ENCODE assay signal across 11 cellular contexts in genomic region chr20:5621305-5621704, GRCh38. TPM values are rescaled to one million over a fixed set of nuclear protein-coding genes. Genes with fewer than 3 reads are reported as not detected.
DNase-seq lines count a peak whose midpoint lies in the region; ATAC-seq, FAIRE-seq and TF ChIP-seq lines count a peak whose summit lies in the region.
"Had no signal": no experiment of that assay in that cellular context is flagged by ENCODE, and none has a peak within 500 bp of the region (broad histone marks: within the 10 kb centered on the region; RNA-seq: fewer than 3 reads in every experiment).

No MANE protein-coding gene starts in this region.

- no peak for TF ChIP-seq CTCF in endothelial cell of umbilical vein (IDR thresholded peaks at IDR 0.05; ENCODE audit: extremely low read depth in 1 of 2, insufficient read depth in 1 of 2, low read depth in 1 of 2, low read length in 2 of 2)

- dilution Hi-C loops in endothelial cell of umbilical vein (cut with MboI; ENCODE audit: extremely low pct_ligation_motif_present, low sequenced_read_pairs), result no loop called here

- no peaks in the 10 kb centered on the region for H3K36me3 ChIP-seq in endothelial cell of umbilical vein (ENCODE audit: control insufficient read depth in 2 of 2, extremely low read depth in 1 of 2, insufficient read depth in 2 of 2, low read length in 2 of 2)

- no peak for FAIRE-seq in endothelial cell of umbilical vein (lab: Jason Lieb, UNC)
- FAIRE-seq: A204.1, K562 had no signal

- no peaks in the 10 kb centered on the region for H3K9me3 ChIP-seq in endothelial cell of umbilical vein (replicated peaks; ENCODE audit: control insufficient read depth, insufficient read depth, low read length)

- no peak overlapping the region for H3K9ac ChIP-seq in endothelial cell of umbilical vein (replicated peaks; ENCODE audit: extremely low read depth, insufficient read depth, low read length)

- in situ Hi-C loops in KBM-7 (cut with MboI; ENCODE audit: low pct_unique_long_range_greater_than_20kb, low sequenced_read_pairs), result no loop called here

- CTCF ChIA-PET in activated CD4-positive, alpha-beta T cell treated with anti-CD3 and anti-CD28 coated beads for 36 hours (lab: Charles Lee), result no interaction called here
- CTCF ChIA-PET in endothelial cell of umbilical vein (lab: Charles Lee), result interaction anchor here (0.7 to 1.9 kb wide), 5 partner anchors 8 to 166 kb away, joined by 3 to 6 read pairs (median 3); no protein-coding TSS in a partner anchor

- no peak overlapping the region for H3K4me3 Mint-ChIP-seq in activated CD4-positive, alpha-beta T cell treated with anti-CD3 and anti-CD28 coated beads for 36 hours

- H2AFZ ChIP-seq in endothelial cell of umbilical vein (ENCODE audit: low read depth, low read length), result no peak overlapping the region

- no peaks in the 10 kb centered on the region for H3K27me3 Mint-ChIP-seq in activated CD4-positive, alpha-beta T cell treated with anti-CD3 and anti-CD28 coated beads for 36 hours

- H3K79me2 ChIP-seq in endothelial cell of umbilical vein (ENCODE audit: control insufficient read depth, insufficient read depth, low read length), result no peaks in the 10 kb centered on the region

- no peak for TF ChIP-seq POLR2A in endothelial cell of umbilical vein (IDR thresholded peaks at IDR 0.05; ENCODE audit: low read depth, low read length)

- H3K4me3 ChIP-seq in endothelial cell of umbilical vein (replicated peaks in 1 of 3; ENCODE audit: insufficient read depth in 1 of 3, low read depth in 1 of 3, low read length in 3 of 3), result no peak overlapping the region
- H3K4me3 ChIP-seq: K562 had no signal

- no TSS peak for BruUV-seq in endothelial cell of umbilical vein (replicated peaks; lab: Mats Ljungman, UMichigan)

- no peak overlapping the region for H3K4me2 ChIP-seq in endothelial cell of umbilical vein (ENCODE audit: insufficient read depth, low read length)

- no peak overlapping the region for H3K27ac ChIP-seq in endothelial cell of umbilical vein (ENCODE audit: insufficient read depth, low read depth, low read length)
- no peak overlapping the region for H3K27ac ChIP-seq in substantia nigra (ENCODE audit: low read depth, low read length, poor library complexity, severe bottlenecking)

- H3K4me1 Mint-ChIP-seq in activated CD4-positive, alpha-beta T cell treated with anti-CD3 and anti-CD28 coated beads for 36 hours, result peaks cover 6% of the 10 kb centered on the region

- no peaks in the 10 kb centered on the region for H4K20me1 ChIP-seq in endothelial cell of umbilical vein (replicated peaks; ENCODE audit: control insufficient read depth, extremely low read depth, insufficient read depth, low read length)

- intact Hi-C loops in activated CD4-positive, alpha-beta T cell treated with anti-CD3 and anti-CD28 coated beads for 36 hours (cut with DNase I, micrococcal nuclease), result no loop called here
- intact Hi-C loops in endothelial cell of umbilical vein (cut with micrococcal nuclease), result no loop called here

- no peaks in the 10 kb centered on the region for H3K9me3 Mint-ChIP-seq in activated CD4-positive, alpha-beta T cell treated with anti-CD3 and anti-CD28 coated beads for 36 hours (ENCODE audit: low read depth)

- no peaks in the 10 kb centered on the region for H3K36me3 Mint-ChIP-seq in activated CD4-positive, alpha-beta T cell treated with anti-CD3 and anti-CD28 coated beads for 36 hours (ENCODE audit: low read depth)

- H3K27ac Mint-ChIP-seq in activated CD4-positive, alpha-beta T cell treated with anti-CD3 and anti-CD28 coated beads for 36 hours, result no peak overlapping the region

- ATAC-seq in activated CD4-positive, alpha-beta T cell treated with anti-CD3 and anti-CD28 coated beads for 36 hours, result peak; percentile 62
- no peak for ATAC-seq in HG03565 (IDR thresholded peaks at IDR 0.05; ENCODE audit: unreplicated experiment)
- ATAC-seq in HG03520 (IDR thresholded peaks at IDR 0.05; ENCODE audit: unreplicated experiment), result no peak
- ATAC-seq: K562 had no signal

- no peak for DNase-seq in activated CD4-positive, alpha-beta T cell treated with anti-CD3 and anti-CD28 coated beads for 36 hours
- DNase-seq in activated CD4-positive, alpha-beta T cell treated with anti-CD3 and anti-CD28 coated beads for 1 hour, result no peak
- peak; percentile 93 for DNase-seq in NCI-H748 (lab: John Stamatoyannopoulos, UW; ENCODE audit: unreplicated experiment)
- DNase-seq in endothelial cell of umbilical vein (ENCODE audit: low read depth, low spot score), result peak; percentile 64
- DNase-seq in substantia nigra (lab: John Stamatoyannopoulos, UW), result peak in 36 of 49 donors; percentile 3 to 64 (median 32)
- DNase-seq in KBM-7, result no peak
- DNase-seq: T-helper 1 cell had no signal

- POLR2A ChIA-PET in activated CD4-positive, alpha-beta T cell treated with anti-CD3 and anti-CD28 coated beads for 36 hours (lab: Charles Lee), result no interaction called here
- POLR2A ChIA-PET in endothelial cell of umbilical vein (lab: Charles Lee), result no interaction called here

- no peaks in the 10 kb centered on the region for H3K9me1 ChIP-seq in endothelial cell of umbilical vein (replicated peaks; ENCODE audit: control insufficient read depth, extremely low read depth, insufficient read depth, low read length)

- no peaks in the 10 kb centered on the region for H3K4me1 ChIP-seq in endothelial cell of umbilical vein (ENCODE audit: control insufficient read depth, extremely low read depth, insufficient read depth, low read length)

- no peaks in the 10 kb centered on the region for H3K27me3 ChIP-seq in endothelial cell of umbilical vein (ENCODE audit: control insufficient read depth in 2 of 2, insufficient read depth in 2 of 2, low read length in 2 of 2)

TF ChIP-seq in endothelial cell of umbilical vein, 7 proteins besides CTCF, POLR2A, EP300 and RAD21:
- no peak for TF ChIP-seq JUN (IDR thresholded peaks at IDR 0.05; ENCODE audit: borderline replicate concordance, insufficient read depth, insufficient read length, low read depth)
- TF ChIP-seq GATA2 (IDR thresholded peaks at IDR 0.05; ENCODE audit: insufficient read depth, insufficient read length, low read depth, low read length), result no peak
- no peak for TF ChIP-seq MYC (IDR thresholded peaks at IDR 0.05; ENCODE audit: low read depth, low read length)
- TF ChIP-seq FOS (IDR thresholded peaks at IDR 0.05; ENCODE audit: borderline replicate concordance, insufficient read depth, low read length), result no peak
- TF ChIP-seq EZH2 (IDR thresholded peaks at IDR 0.05; ENCODE audit: borderline replicate concordance, low read depth, low read length, severe bottlenecking), result no peak
- no peak for TF ChIP-seq MAX (IDR thresholded peaks at IDR 0.05; ENCODE audit: insufficient read depth, insufficient read length)
- TF ChIP-seq POLR2AphosphoS5 (IDR thresholded peaks at IDR 0.05; ENCODE audit: insufficient read depth, low read depth, low read length), result no peak

RNA-seq across cellular contexts. Expression of gene GPCPD1, which starts 10.5 kb away (rescaled TPM):
- 10 to 100 TPM; 18.5 to 26.0 TPM for total RNA-seq in activated CD4-positive, alpha-beta T cell treated with anti-CD3 and anti-CD28 coated beads for 36 hours
- 16.7 and 21.8 TPM in 2 replicates for total RNA-seq in endothelial cell of umbilical vein
- polyA plus RNA-seq in endothelial cell of umbilical vein, result 5.1 and 6.4 TPM in 2 replicates
- polyA plus RNA-seq in endothelial cell of umbilical vein (2011; cell fraction: cytosol; rRNA removed), result 4.6 and 4.9 TPM in 2 replicates
- 19.2 and 21.8 TPM in 2 replicates for polyA plus RNA-seq in endothelial cell of umbilical vein (2011; cell fraction: nucleus; rRNA removed)
- 8.2 and 8.7 TPM in 2 replicates for polyA plus RNA-seq in endothelial cell of umbilical vein (2012)
- 17.4 and 20.4 TPM in 2 replicates for polyA minus RNA-seq in endothelial cell of umbilical vein
- polyA minus RNA-seq in endothelial cell of umbilical vein (2011; cell fraction: cytosol; rRNA and poly(A)+ RNA removed), result 4.8 TPM
- 18.9 and 20.8 TPM in 2 replicates for polyA minus RNA-seq in endothelial cell of umbilical vein (2011; cell fraction: nucleus; rRNA and poly(A)+ RNA removed)

Comparison
In these comparisons a context has a peak if more than half of its experiments do, and no peak if none do; other contexts are left out.
1. DNase-seq: peak in NCI-H748 (single experiment), endothelial cell of umbilical vein (single experiment) and substantia nigra (36 of 49); none in activated CD4-positive, alpha-beta T cell treated with anti-CD3 and anti-CD28 coated beads for 36 hours (single experiment), activated CD4-positive, alpha-beta T cell treated with anti-CD3 and anti-CD28 coated beads for 1 hour (single experiment) and KBM-7 (single experiment).